In genomic region chrX:129956765-129957164, GRCh38 we compare ENCODE assay signal across 8 cellular contexts. TPM values are rescaled to one million over a fixed set of nuclear protein-coding genes. Genes with fewer than 3 reads are reported as not detected.
DNase-seq lines count a peak whose midpoint lies in the region; ATAC-seq and TF ChIP-seq lines count a peak whose summit lies in the region.

No MANE protein-coding gene starts in this region.

- peak overlapping the region; percentile 65 to 70 for H3K4me3 Mint-ChIP-seq in effector memory CD8-positive, alpha-beta T cell
- H3K4me3 Mint-ChIP-seq in progenitor cell of endocrine pancreas (ENCODE audit: low read depth) = peak overlapping the region; percentile 67

- in situ Hi-C loops in Caki2 (cut with HindIII; ENCODE audit: low pct_unique_long_range_greater_than_20kb, low sequenced_read_pairs) = no loop called here

- peak overlapping the region; percentile 34; the same call in 1 of the 2 replicates for H3K4me3 ChIP-seq in Karpas-422 (ENCODE audit: low read length)

- no peaks in the 10 kb centered on the region for H3K79me2 ChIP-seq in Karpas-422 (ENCODE audit: low read length)

- no peak overlapping the region for H2AFZ ChIP-seq in Karpas-422 (ENCODE audit: low read length)

- peaks cover 59% of the 10 kb centered on the region for H3K4me1 ChIP-seq in Karpas-422 (ENCODE audit: low read length)

- H3K9me3 Mint-ChIP-seq in effector memory CD8-positive, alpha-beta T cell = no peaks in the 10 kb centered on the region
- H3K9me3 Mint-ChIP-seq in progenitor cell of endocrine pancreas (ENCODE audit: low read depth) = peaks cover 11% of the 10 kb centered on the region

- peak; percentile 2 for DNase-seq in Caki2 (ENCODE audit: low read depth)
- no peak for DNase-seq in Karpas-422
- DNase-seq in effector memory CD8-positive, alpha-beta T cell = no peak
- no peak for DNase-seq in progenitor cell of endocrine pancreas (ENCODE audit: low spot score, unreplicated experiment)
- DNase-seq in SIG-M5 (lab: John Stamatoyannopoulos, UW) = no peak

- no peak overlapping the region for H3K27ac ChIP-seq in Karpas-422 (ENCODE audit: low read length)

- H3K9ac ChIP-seq in Karpas-422 (ENCODE audit: low read length) = peak overlapping the region; percentile 52

- no peaks in the 10 kb centered on the region for H3K27me3 ChIP-seq in Karpas-422 (ENCODE audit: low read length)

- peak overlapping the region; percentile 51 for H3K4me2 ChIP-seq in Karpas-422 (ENCODE audit: low read depth, low read length, poor library complexity, severe bottlenecking)

- no peaks in the 10 kb centered on the region for H3K27me3 Mint-ChIP-seq in effector memory CD8-positive, alpha-beta T cell
- peaks cover 41% of the 10 kb centered on the region for H3K27me3 Mint-ChIP-seq in progenitor cell of endocrine pancreas

- H3K36me3 Mint-ChIP-seq in effector memory CD8-positive, alpha-beta T cell (ENCODE audit: insufficient read depth) = peaks cover 15% of the 10 kb centered on the region
- H3K36me3 Mint-ChIP-seq in progenitor cell of endocrine pancreas (ENCODE audit: insufficient read depth) = no peaks in the 10 kb centered on the region

- H4K20me1 ChIP-seq in Karpas-422 (ENCODE audit: insufficient read depth, low read depth, low read length) = no peaks in the 10 kb centered on the region

- H3K9me3 ChIP-seq in Karpas-422 (ENCODE audit: low read length) = no peaks in the 10 kb centered on the region

- no peaks in the 10 kb centered on the region for H3K36me3 ChIP-seq in Karpas-422 (ENCODE audit: insufficient read depth, low read length)

- peaks cover 14 to 19% of the 10 kb centered on the region in 2 donors for H3K4me1 Mint-ChIP-seq in effector memory CD8-positive, alpha-beta T cell (ENCODE audit: low read depth in 2 of 2)
- H3K4me1 Mint-ChIP-seq in progenitor cell of endocrine pancreas (ENCODE audit: low read depth) = peaks cover 11% of the 10 kb centered on the region

- no peak for ATAC-seq in effector memory CD8-positive, alpha-beta T cell (replicated peaks)
- ATAC-seq in HG03439 (IDR thresholded peaks at IDR 0.05; ENCODE audit: unreplicated experiment) (no peak), HG02884 (IDR thresholded peaks at IDR 0.05; ENCODE audit: unreplicated experiment) (no peak), GM18511 (IDR thresholded peaks at IDR 0.05; ENCODE audit: unreplicated experiment) (no peak)

- H3K27ac Mint-ChIP-seq in effector memory CD8-positive, alpha-beta T cell = no peak overlapping the region
- no peak overlapping the region for H3K27ac Mint-ChIP-seq in progenitor cell of endocrine pancreas

- H3K9me2 ChIP-seq in Karpas-422 (replicated peaks; ENCODE audit: insufficient read depth, low read length) = no peaks in the 10 kb centered on the region

- TF ChIP-seq CTCF in progenitor cell of endocrine pancreas (IDR thresholded peaks at IDR 0.05; ENCODE audit: unreplicated experiment) = no peak

RNA-seq across cellular contexts. Expression of gene BCORL1, which starts 25.7 kb away (rescaled TPM):
- total RNA-seq in Caki2 (2014; rRNA removed; shearing (Covaris generic); ENCODE audit: low replicate concordance) = 0.06 and 0.44 TPM in 2 replicates
- 3.5 and 5.3 TPM in 2 replicates for total RNA-seq in Karpas-422 (2014; rRNA removed; shearing (Covaris generic); ENCODE audit: low replicate concordance)
- total RNA-seq in progenitor cell of endocrine pancreas = 38.0 and 40.9 TPM in 2 replicates

RNA-seq across cellular contexts. Expression of gene UTP14A, which starts 50.8 kb away (rescaled TPM):
- total RNA-seq in Caki2 (2014; rRNA removed; shearing (Covaris generic); ENCODE audit: low replicate concordance) = 6.9 and 15.1 TPM in 2 replicates
- total RNA-seq in Karpas-422 (2014; rRNA removed; shearing (Covaris generic); ENCODE audit: low replicate concordance) = 14.0 and 34.2 TPM in 2 replicates
- total RNA-seq in progenitor cell of endocrine pancreas = 18.1 and 20.0 TPM in 2 replicates
